Comparison of ENCODE assay signal across 13 cellular contexts in the genomic region with DNA sequence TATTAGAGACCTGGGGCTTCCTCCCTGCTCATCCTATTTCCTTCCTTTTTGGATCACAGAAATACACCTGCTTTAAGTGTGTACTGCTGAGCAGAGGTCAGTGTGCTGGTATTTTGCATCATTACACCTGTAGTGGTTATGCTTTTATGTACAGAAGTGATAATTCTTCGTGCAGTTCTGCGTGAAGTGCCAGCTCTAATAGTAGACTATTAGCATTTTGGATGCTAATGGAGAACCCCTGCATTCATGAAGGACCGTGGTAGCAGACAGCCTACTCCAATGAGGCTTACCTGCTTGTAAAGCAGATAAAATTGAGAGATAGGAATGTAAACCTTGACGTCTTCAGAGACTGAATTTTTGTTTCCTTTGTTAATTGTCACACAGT.
DNase-seq lines count a peak whose midpoint lies in the region; ATAC-seq and TF ChIP-seq lines count a peak whose summit lies in the region.
"Had no signal": no experiment of that assay in that cellular context is flagged by ENCODE, and none has a peak within 500 bp of the region (broad histone marks: within the 10 kb centered on the region; RNA-seq: fewer than 3 reads in every experiment).

No MANE protein-coding gene starts in this region.

- DNase-seq in right lobe of liver (no peak), NCI-H2107 treated with DMSO at 0.1 percent for 48 hours (lab: John Stamatoyannopoulos, UW; ENCODE audit: unreplicated experiment) (no peak), retina (no peak)
- DNase-seq in stimulated activated naive CD4-positive, alpha-beta T cell (lab: John Stamatoyannopoulos, UW): no peak
- DNase-seq: NCI-H748 treated with DMSO at 0.1 percent for 48 hours; nephron progenitor cell; stimulated activated CD4-positive, alpha-beta T cell treated with anti-CD3 and anti-CD28 coated beads, Interleukin-15, amount 100 ng/mL, for 24 hours; T-helper 1 cell had no signal

- peak overlapping the region; percentile 26 to 34 for H3K9ac ChIP-seq in liver (ENCODE audit: low read depth in 1 of 2, low read length in 2 of 2)
- H3K9ac ChIP-seq in endocrine pancreas (ENCODE audit: control insufficient read depth, insufficient read depth, low read length): no peak overlapping the region

- H3K4me1 ChIP-seq in liver (ENCODE audit: control insufficient read depth in 4 of 4, insufficient read depth in 4 of 4, low read length in 3 of 4) (peaks cover 5 to 51% (median 31%) of the 10 kb centered on the region in 4 donors), right lobe of liver (peaks cover 0 to 41% (median 5%) of the 10 kb centered on the region in 4 donors), endocrine pancreas (ENCODE audit: control insufficient read depth, insufficient read depth, low read length) (peaks cover 28% of the 10 kb centered on the region)
- H3K4me1 ChIP-seq: A549 had no signal

- H3K4me3 ChIP-seq in liver (ENCODE audit: low read depth in 1 of 3, low read length in 3 of 3) (no peak overlapping the region), right lobe of liver (no peak overlapping the region), endocrine pancreas (ENCODE audit: control insufficient read depth, insufficient read depth, low read length) (peak overlapping the region; percentile 76)
- H3K4me3 ChIP-seq: A549 had no signal

- no peak overlapping the region for H3K27ac ChIP-seq in liver (ENCODE audit: low read depth in 1 of 2, low read length in 2 of 2)
- H3K27ac ChIP-seq in right lobe of liver: no peak overlapping the region
- H3K27ac ChIP-seq: A549 had no signal

- ATAC-seq in right lobe of liver (no peak), HG03378 (IDR thresholded peaks at IDR 0.05; ENCODE audit: unreplicated experiment) (peak; percentile 0), HG03432 (IDR thresholded peaks at IDR 0.05; ENCODE audit: unreplicated experiment) (no peak)
- ATAC-seq: A549 had no signal

- no peaks in the 10 kb centered on the region for H3K9me3 ChIP-seq in liver (ENCODE audit: control insufficient read depth in 4 of 4, low read length in 3 of 4)
- H3K9me3 ChIP-seq in right lobe of liver: no peaks in the 10 kb centered on the region
- H3K9me3 ChIP-seq in endocrine pancreas (ENCODE audit: control insufficient read depth, low read length): no peaks in the 10 kb centered on the region
- H3K9me3 ChIP-seq: A549 had no signal

- TF ChIP-seq CTCF in liver (IDR thresholded peaks at IDR 0.05; ENCODE audit: low read depth, low read length, missing input control): no peak
- TF ChIP-seq CTCF in right lobe of liver (IDR thresholded peaks at IDR 0.05): no peak

- no peaks in the 10 kb centered on the region for H3K36me3 ChIP-seq in liver (ENCODE audit: control insufficient read depth in 4 of 4, insufficient read depth in 3 of 4, low read depth in 1 of 4, low read length in 3 of 4)
- H3K36me3 ChIP-seq in right lobe of liver: no peaks in the 10 kb centered on the region
- no peaks in the 10 kb centered on the region for H3K36me3 ChIP-seq in endocrine pancreas (ENCODE audit: control insufficient read depth, insufficient read depth, low read length)

- H3K27me3 ChIP-seq in liver (ENCODE audit: control insufficient read depth in 4 of 4, insufficient read depth in 4 of 4, low read length in 3 of 4): no peaks in the 10 kb centered on the region
- no peaks in the 10 kb centered on the region for H3K27me3 ChIP-seq in right lobe of liver
- no peaks in the 10 kb centered on the region for H3K27me3 ChIP-seq in endocrine pancreas (ENCODE audit: control insufficient read depth, insufficient read depth, low read length)

- no peak for TF ChIP-seq POLR2A in right lobe of liver (IDR thresholded peaks at IDR 0.05)

- TF ChIP-seq RAD21 in liver (IDR thresholded peaks at IDR 0.05): no peak

- intact Hi-C loops in right lobe of liver (cut with DNase I): no loop called here

- 49% methylated on average over 4 of the region's 4 CpGs for WGBS in liver
- 55% methylated on average over 4 of the region's 4 CpGs for WGBS in right lobe of liver (ENCODE audit: insufficient coverage, low coverage, low lambda C conversion rate, missing lambda C conversion rate)

TF ChIP-seq in liver, 16 proteins besides CTCF, POLR2A, EP300 and RAD21:
- TF ChIP-seq YY1 (IDR thresholded peaks at IDR 0.05) (no peak), RXRA (IDR thresholded peaks at IDR 0.05) (no peak), FOXA1 (IDR thresholded peaks at IDR 0.05) (no peak), FOXA2 (IDR thresholded peaks at IDR 0.05) (no peak), HNF4A (conservative IDR thresholded peaks at IDR 0.05) (no peak), EGR1 (IDR thresholded peaks at IDR 0.05; ENCODE audit: low read depth in 2 of 2) (no peak), JUND (IDR thresholded peaks at IDR 0.05) (no peak), REST (IDR thresholded peaks at IDR 0.05) (no peak), HNF4G (IDR thresholded peaks at IDR 0.05) (no peak)
